ENCODE assay signal across 1 cellular context in the genomic region with DNA sequence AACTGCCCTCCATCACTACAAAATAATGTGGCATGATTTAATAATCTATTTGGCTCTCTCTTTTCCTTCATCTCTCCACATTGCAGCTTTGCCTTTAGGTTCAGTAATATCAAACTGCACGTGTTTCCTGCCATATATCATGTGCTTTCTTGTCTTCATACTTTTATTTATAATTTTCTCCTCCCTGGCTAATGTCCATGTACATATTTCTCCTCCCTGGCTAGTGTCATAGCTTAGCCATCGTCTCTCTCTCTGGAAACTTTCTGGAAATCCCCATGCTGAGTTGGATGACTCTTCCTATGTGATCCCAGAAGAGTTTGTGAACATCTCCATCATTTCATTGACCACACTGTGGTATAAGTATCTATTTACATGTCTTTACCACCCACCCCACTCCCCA.
TF ChIP-seq lines count a peak whose summit lies in the region.

No MANE protein-coding gene starts in this region.

TF ChIP-seq in IMR-90, 13 proteins besides CTCF, POLR2A, EP300 and RAD21 (continued from another document):
- no peak for TF ChIP-seq RCOR1 (IDR thresholded peaks at IDR 0.05; ENCODE audit: insufficient replicate concordance, low read length)
- no peak for TF ChIP-seq MAZ (IDR thresholded peaks at IDR 0.05; ENCODE audit: borderline replicate concordance, low read depth, low read length)
- TF ChIP-seq RFX5 (IDR thresholded peaks at IDR 0.05; ENCODE audit: low read depth, low read length), result no peak
- no peak for TF ChIP-seq FOS (IDR thresholded peaks at IDR 0.05; ENCODE audit: low read depth, low read length)
- TF ChIP-seq MXI1 (IDR thresholded peaks at IDR 0.05; ENCODE audit: borderline replicate concordance, low read depth, low read length), result no peak
